8 cellular contexts compared by ENCODE assay signal in genomic region chr4:8427262-8427661, GRCh38. TPM values are rescaled to one million over a fixed set of nuclear protein-coding genes. Genes with fewer than 3 reads are reported as not detected.
A peak's percentile ranks its signal among the peaks of the same experiment; 100 is the strongest.
DNase-seq lines count a peak whose midpoint lies in the region; ATAC-seq and TF ChIP-seq lines count a peak whose summit lies in the region.
"Had no signal": no experiment of that assay in that cellular context is flagged by ENCODE, and none has a peak within 500 bp of the region (broad histone marks: within the 10 kb centered on the region; RNA-seq: fewer than 3 reads in every experiment).

No MANE protein-coding gene starts in this region.

- no peak for TF ChIP-seq CTCF in GM23338 (conservative IDR thresholded peaks at IDR 0.05; ENCODE audit: low read depth in 2 of 2)
- no peak for TF ChIP-seq CTCF in fibroblast of villous mesenchyme (IDR thresholded peaks at IDR 0.05; ENCODE audit: insufficient read depth, low read depth, low read length)

- ATAC-seq in GM23338, result no peak
- ATAC-seq in T-cell (replicated peaks in 1 of 4), result no peak

- H3K4me3 ChIP-seq in GM23338 (peak overlapping the region; percentile 83; the same call in 1 of the 2 replicates), fibroblast of villous mesenchyme (ENCODE audit: low read depth, low read length) (peak overlapping the region; percentile 80), skeletal muscle satellite cell (ENCODE audit: low read length) (peak overlapping the region; percentile 83)

- CTCF ChIA-PET in T-cell (lab: Charles Lee), result no interaction called here

- POLR2A ChIA-PET in T-cell (lab: Charles Lee), result no interaction called here

- DNase-seq in GM23338 (ENCODE audit: low spot score) (no peak), T-cell (no peak), fibroblast of villous mesenchyme (ENCODE audit: low read depth) (no peak), ecto neural progenitor cell (ENCODE audit: low spot score) (no peak), SKM-1 (lab: John Stamatoyannopoulos, UW; ENCODE audit: unreplicated experiment) (no peak)
- DNase-seq in stimulated activated CD4-positive, alpha-beta T cell treated with anti-CD3 and anti-CD28 coated beads, Interleukin-4, amount 100 ng/mL, for 24 hours, result no peak
- DNase-seq: NCI-H1694 treated with DMSO at 0.1 percent for 48 hours had no signal

- H3K27me3 ChIP-seq in GM23338 (ENCODE audit: insufficient read depth) (no peaks in the 10 kb centered on the region), skeletal muscle satellite cell (ENCODE audit: control insufficient read depth, insufficient read depth, low read length) (no peaks in the 10 kb centered on the region)

- H3K9me3 Mint-ChIP-seq in GM23338 (no peaks in the 10 kb centered on the region), T-cell (no peaks in the 10 kb centered on the region)

- H3K4me2 ChIP-seq in GM23338 (peak overlapping the region; percentile 96), skeletal muscle satellite cell (ENCODE audit: low read length) (peak overlapping the region; percentile 99)

- H3K27ac Mint-ChIP-seq in GM23338 (no peak overlapping the region), T-cell (no peak overlapping the region)

- H3K27ac ChIP-seq in GM23338 (ENCODE audit: low read depth), result no peak overlapping the region

- peak overlapping the region; percentile 89 for H3K4me3 Mint-ChIP-seq in GM23338
- peak overlapping the region; percentile 90 to 92 (median 92) for H3K4me3 Mint-ChIP-seq in T-cell

- no peaks in the 10 kb centered on the region for H3K79me2 ChIP-seq in GM23338 (replicated peaks; ENCODE audit: insufficient read depth)

- H3K4me1 ChIP-seq in GM23338 (ENCODE audit: insufficient read depth), result no peaks in the 10 kb centered on the region
- peaks cover 14% of the 10 kb centered on the region for H3K4me1 ChIP-seq in skeletal muscle satellite cell (ENCODE audit: control insufficient read depth, insufficient read depth, low read length)

- H3K36me3 Mint-ChIP-seq in GM23338 (ENCODE audit: low read depth) (no peaks in the 10 kb centered on the region; the same call in 2 of the 3 replicates), T-cell (no peaks in the 10 kb centered on the region)

- H3K36me3 ChIP-seq in GM23338 (ENCODE audit: insufficient read depth), result no peaks in the 10 kb centered on the region
- no peaks in the 10 kb centered on the region for H3K36me3 ChIP-seq in skeletal muscle satellite cell (ENCODE audit: insufficient read depth, low read length)

- H2AFZ ChIP-seq in GM23338, result no peak overlapping the region

- H3F3A ChIP-seq in GM23338 (replicated peaks; ENCODE audit: low read depth), result no peaks in the 10 kb centered on the region

- no peaks in the 10 kb centered on the region for H3K9me3 ChIP-seq in skeletal muscle satellite cell (replicated peaks; ENCODE audit: low read length)

- peaks cover 15% of the 10 kb centered on the region for H3K4me1 Mint-ChIP-seq in GM23338
- peaks cover 32 to 35% (median 34%) of the 10 kb centered on the region in 3 donors for H3K4me1 Mint-ChIP-seq in T-cell

- H3K27me3 Mint-ChIP-seq in GM23338 (ENCODE audit: insufficient read depth, low read depth, poor library complexity) (peaks cover 16% of the 10 kb centered on the region), T-cell (no peaks in the 10 kb centered on the region)

- H3K9me2 ChIP-seq in GM23338 (ENCODE audit: insufficient read depth), result no peaks in the 10 kb centered on the region

- no peaks in the 10 kb centered on the region for H4K20me1 ChIP-seq in GM23338 (replicated peaks; ENCODE audit: insufficient read depth)

- peak overlapping the region; percentile 70 for H3K9ac ChIP-seq in skeletal muscle satellite cell (ENCODE audit: low read depth, low read length)

TF ChIP-seq in GM23338, 12 proteins besides CTCF, POLR2A, EP300 and RAD21 (continues in another document):
- TF ChIP-seq ETS1 (IDR thresholded peaks at IDR 0.05) (no peak), ZNF331 (CRISPR knock-in tag; IDR thresholded peaks at IDR 0.05; ENCODE audit: low read depth) (no peak), JUNB (IDR thresholded peaks at IDR 0.05; ENCODE audit: unreplicated experiment) (no peak), ZNF462 (CRISPR knock-in tag; IDR thresholded peaks at IDR 0.05) (no peak), NANOG (IDR thresholded peaks at IDR 0.05; ENCODE audit: borderline replicate concordance) (no peak), CREB1 (CRISPR knock-in tag; IDR thresholded peaks at IDR 0.05; ENCODE audit: low read depth) (no peak), EZH2 (IDR thresholded peaks at IDR 0.05; ENCODE audit: low read depth, unreplicated experiment) (no peak), STAT1 (IDR thresholded peaks at IDR 0.05; ENCODE audit: unreplicated experiment) (no peak), EZH2phosphoT487 (IDR thresholded peaks at IDR 0.05; ENCODE audit: unreplicated experiment) (no peak)

RNA-seq across cellular contexts. Expression of gene ACOX3, which starts 13.3 kb away (rescaled TPM):
- 14.9 and 17.2 TPM in 2 replicates for total RNA-seq in GM23338 (2014; rRNA removed; shearing (Covaris generic))
- polyA plus RNA-seq in GM23338 (2016; fragmentation: Nextera tagmentation; extraction: Ambion mirVana), result 4.8 and 6.4 TPM in 2 replicates
- 10 to 100 TPM in 4 of 5 donors, 1 to 10 TPM in 1; 9.4 to 20.7 (median 15.8) TPM for total RNA-seq in T-cell
- 26.8 and 32.5 TPM in 2 replicates for total RNA-seq in fibroblast of villous mesenchyme
- total RNA-seq in skeletal muscle satellite cell (2012; rRNA removed), result 23.6 and 27.5 TPM in 2 replicates

RNA-seq across cellular contexts. Expression of gene TRMT44, which starts 13.3 kb away (rescaled TPM):
- total RNA-seq in GM23338 (2014; rRNA removed; shearing (Covaris generic)), result 36.7 and 49.8 TPM in 2 replicates
- polyA plus RNA-seq in GM23338 (2016; fragmentation: Nextera tagmentation; extraction: Ambion mirVana), result 10.3 TPM in 2 replicates
- total RNA-seq in T-cell, result 10 to 100 TPM; 25.6 to 40.9 (median 35.3) TPM
- total RNA-seq in fibroblast of villous mesenchyme, result 17.4 and 19.4 TPM in 2 replicates
- 15.3 and 24.3 TPM in 2 replicates for total RNA-seq in skeletal muscle satellite cell (2012; rRNA removed)
